16 cellular contexts compared by ENCODE assay signal in genomic region chr6:40444307-40444706, GRCh38.
DNase-seq lines count a peak whose midpoint lies in the region; ATAC-seq, FAIRE-seq and TF ChIP-seq lines count a peak whose summit lies in the region.
"Had no signal": no experiment of that assay in that cellular context is flagged by ENCODE, and none has a peak within 500 bp of the region (broad histone marks: within the 10 kb centered on the region; RNA-seq: fewer than 3 reads in every experiment).

No MANE protein-coding gene starts in this region.

- POLR2A ChIA-PET in HepG2 (lab: Yijun Ruan, JAX): no interaction called here
- POLR2A ChIA-PET in PC-9 (lab: Charles Lee; ENCODE audit: unreplicated experiment): no interaction called here

- no peaks in the 10 kb centered on the region for H3K36me3 ChIP-seq in BLaER1
- no peaks in the 10 kb centered on the region for H3K36me3 ChIP-seq in hepatocyte (replicated peaks; ENCODE audit: insufficient read depth, low read depth)
- H3K36me3 ChIP-seq in HepG2 (replicated peaks in 1 of 2; ENCODE audit: control insufficient read depth in 1 of 2, insufficient read depth in 2 of 2, low read length in 2 of 2): no peaks in the 10 kb centered on the region
- H3K36me3 ChIP-seq in PC-9 (ENCODE audit: low read depth): no peaks in the 10 kb centered on the region

- BruUV-seq in HepG2 (replicated peaks; lab: Mats Ljungman, UMichigan) (no TSS peak), PC-9 (replicated peaks; lab: Mats Ljungman, UMichigan) (no TSS peak)

- TF ChIP-seq CTCF in hepatocyte (IDR thresholded peaks at IDR 0.05; ENCODE audit: poor library complexity) (no peak), HepG2 (CRISPR knock-in tag; IDR thresholded peaks at IDR 0.05) (no peak), PC-9 (conservative IDR thresholded peaks at IDR 0.05) (no peak)

- no peak for TF ChIP-seq RAD21 in HepG2 (CRISPR knock-in tag; IDR thresholded peaks at IDR 0.05)

- no peaks in the 10 kb centered on the region for H3F3A ChIP-seq in PC-9 (ENCODE audit: insufficient read depth, low read depth)

- in situ Hi-C loops in HepG2 (cut with HindIII; ENCODE audit: extremely low pct_ligation_motif_present, low pct_unique_long_range_greater_than_20kb): no loop called here

- H3K4me3 ChIP-seq in BLaER1 (no peak overlapping the region), hepatocyte (no peak overlapping the region), HepG2 (replicated peaks in 1 of 3; ENCODE audit: insufficient read depth in 1 of 3, low read depth in 2 of 3, low read length in 3 of 3) (no peak overlapping the region), PC-9 (no peak overlapping the region)

- CTCF ChIA-PET in HepG2 (lab: Yijun Ruan, JAX; ENCODE audit: low intra/inter-chr PET ratio, low total read pairs): no interaction called here
- CTCF ChIA-PET in PC-9 (lab: Charles Lee): no interaction called here

- H3K4me2 ChIP-seq in BLaER1 (peak overlapping the region; percentile 33), hepatocyte (no peak overlapping the region), HepG2 (ENCODE audit: low read depth, low read length) (no peak overlapping the region), PC-9 (no peak overlapping the region)

- peaks cover 40% of the 10 kb centered on the region; the same call in 1 of the 2 replicates for H4K20me1 ChIP-seq in BLaER1
- no peaks in the 10 kb centered on the region for H4K20me1 ChIP-seq in hepatocyte (ENCODE audit: insufficient read depth, poor library complexity, severe bottlenecking)
- no peaks in the 10 kb centered on the region for H4K20me1 ChIP-seq in HepG2 (ENCODE audit: insufficient read depth, low read length)
- H4K20me1 ChIP-seq in PC-9 (ENCODE audit: insufficient read depth): no peaks in the 10 kb centered on the region

- H3K27me3 ChIP-seq in BLaER1 (no peaks in the 10 kb centered on the region), hepatocyte (no peaks in the 10 kb centered on the region), HepG2 (ENCODE audit: control insufficient read depth in 1 of 2, insufficient read depth in 2 of 2, low read length in 2 of 2) (no peaks in the 10 kb centered on the region; a peak in 2 of 5 replicates), PC-9 (ENCODE audit: insufficient read depth, low read depth) (peaks cover 32% of the 10 kb centered on the region)

- H3K79me2 ChIP-seq in hepatocyte (no peaks in the 10 kb centered on the region), HepG2 (ENCODE audit: insufficient read depth, low read length) (no peaks in the 10 kb centered on the region), PC-9 (ENCODE audit: low read depth) (no peaks in the 10 kb centered on the region)

- no peaks in the 10 kb centered on the region for H3K9me3 ChIP-seq in BLaER1
- no peaks in the 10 kb centered on the region for H3K9me3 ChIP-seq in hepatocyte (ENCODE audit: low read depth)
- H3K9me3 ChIP-seq in HepG2 (ENCODE audit: low read length): no peaks in the 10 kb centered on the region
- no peaks in the 10 kb centered on the region for H3K9me3 ChIP-seq in PC-9 (ENCODE audit: insufficient read depth, low read depth)

- 50% methylated on average over 4 of the region's 4 CpGs for WGBS in hepatocyte (ENCODE audit: low lambda C conversion rate, missing lambda C conversion rate)
- WGBS in HepG2 (ENCODE audit: low lambda C conversion rate): 24% methylated on average over 4 of the region's 4 CpGs

- no peak for FAIRE-seq in HepG2 (lab: Jason Lieb, UNC)
- FAIRE-seq: D721Med had no signal

- TF ChIP-seq POLR2A in HepG2 (IDR thresholded peaks at IDR 0.05; ENCODE audit: insufficient read depth in 1 of 2, low read depth in 2 of 2, low read length in 2 of 2): no peak

- H3K27ac ChIP-seq in BLaER1 (no peak overlapping the region), hepatocyte (peak overlapping the region; percentile 59), HepG2 (ENCODE audit: extremely low read length, insufficient read depth, low read length) (no peak overlapping the region), PC-9 (no peak overlapping the region)
- H3K27ac ChIP-seq: C4-2B had no signal

- intact Hi-C loops in HepG2 (cut with micrococcal nuclease; ENCODE audit: unreplicated experiment) (no loop called here), PC-9 (cut with micrococcal nuclease; ENCODE audit: unreplicated experiment) (no loop called here)

- DNase-seq in NCI-H2029 treated with DMSO at 0.1 percent for 48 hours (lab: John Stamatoyannopoulos, UW): peak; percentile 39
- no peak for DNase-seq in NCI-H2029 (lab: John Stamatoyannopoulos, UW)
- no peak for DNase-seq in hepatocyte (ENCODE audit: low spot score)
- no peak for DNase-seq in HepG2 (ENCODE audit: low spot score)
- no peak for DNase-seq in PC-9
- DNase-seq: 8988T; ACHN; CD4-positive, alpha-beta memory T cell; GF-D8; H9; IMR-90 had no signal

- H3K4me1 ChIP-seq in BLaER1 (peaks cover 14% of the 10 kb centered on the region), hepatocyte (ENCODE audit: insufficient read depth) (no peaks in the 10 kb centered on the region), HepG2 (ENCODE audit: insufficient read depth, low read length) (no peaks in the 10 kb centered on the region), PC-9 (replicated peaks; ENCODE audit: insufficient read depth) (no peaks in the 10 kb centered on the region)

- TF ChIP-seq EP300 in HepG2 (IDR thresholded peaks at IDR 0.05; ENCODE audit: low read depth in 2 of 2, low read length in 2 of 2): no peak
- no peak for TF ChIP-seq EP300 in HepG2 (CRISPR knock-in tag; IDR thresholded peaks at IDR 0.05; ENCODE audit: borderline replicate concordance)

- ATAC-seq in GM18867 (IDR thresholded peaks at IDR 0.05; ENCODE audit: unreplicated experiment) (no peak), HepG2 (no peak)

- H3K9ac ChIP-seq in BLaER1 (no peak overlapping the region), HepG2 (ENCODE audit: insufficient read depth, low read depth, low read length) (no peak overlapping the region)

- H2AFZ ChIP-seq in hepatocyte (no peak overlapping the region), HepG2 (ENCODE audit: low read length) (no peak overlapping the region), PC-9 (no peak overlapping the region)

- H3K9me2 ChIP-seq in hepatocyte (replicated peaks; ENCODE audit: insufficient read depth): no peaks in the 10 kb centered on the region
- H3K9me2 ChIP-seq in PC-9 (ENCODE audit: insufficient read depth): no peaks in the 10 kb centered on the region

TF ChIP-seq in PFSK-1, 5 proteins besides CTCF, POLR2A, EP300 and RAD21:
- TF ChIP-seq SIN3A (IDR thresholded peaks at IDR 0.05; ENCODE audit: borderline replicate concordance, insufficient read depth, low read length): peak; percentile 31; the same call in 1 of the 2 replicates
- TF ChIP-seq REST (IDR thresholded peaks at IDR 0.05; ENCODE audit: insufficient read depth in 1 of 2, low read depth in 2 of 2, low read length in 2 of 2): no peak

TF ChIP-seq in HepG2, 621 proteins besides CTCF, POLR2A, EP300 and RAD21:
- TF ChIP-seq SAFB2 (CRISPR knock-in tag; IDR thresholded peaks at IDR 0.05; ENCODE audit: borderline replicate concordance, low read depth) (no peak), BHLHE40 (IDR thresholded peaks at IDR 0.05; ENCODE audit: low read length) (no peak)
